11 cellular contexts compared by ENCODE assay signal in genomic region chr15:73078722-73079121, GRCh38. TPM values are rescaled to one million over a fixed set of nuclear protein-coding genes. Genes with fewer than 3 reads are reported as not detected.
A peak's percentile ranks its signal among the peaks of the same experiment; 100 is the strongest.
DNase-seq lines count a peak whose midpoint lies in the region; ATAC-seq and TF ChIP-seq lines count a peak whose summit lies in the region.
"Had no signal": no experiment of that assay in that cellular context is flagged by ENCODE, and none has a peak within 500 bp of the region (broad histone marks: within the 10 kb centered on the region; RNA-seq: fewer than 3 reads in every experiment).

No MANE protein-coding gene starts in this region.

- peak; percentile 56 for DNase-seq in ACHN
- peak; percentile 90 for DNase-seq in IMR-90
- peak in 3 of 4 donors; percentile 36 to 46 (median 44) for DNase-seq in body of pancreas
- DNase-seq in left lung, result no peak
- no peak for DNase-seq in natural killer cell
- DNase-seq in uterus, result no peak
- DNase-seq: CD8-positive, alpha-beta memory T cell; NCI-H2171 had no signal

- dilution Hi-C loops in IMR-90 (cut with HindIII; ENCODE audit: low sequenced_read_pairs, unreplicated experiment), result no loop called here

- H3K36me3 Mint-ChIP-seq in natural killer cell, result no peaks in the 10 kb centered on the region
- H3K36me3 Mint-ChIP-seq: CD8-positive, alpha-beta memory T cell had no signal

- H3K14ac ChIP-seq in IMR-90 (replicated peaks; ENCODE audit: low read depth, low read length), result no peak overlapping the region

- H2BK120ac ChIP-seq in IMR-90 (ENCODE audit: low read depth, low read length), result no peak overlapping the region

- H2BK20ac ChIP-seq in IMR-90 (ENCODE audit: low read depth, low read length), result no peak overlapping the region

- BruUV-seq in IMR-90 (replicated peaks; lab: Mats Ljungman, UMichigan), result no TSS peak

- H3K56ac ChIP-seq in IMR-90 (ENCODE audit: extremely low read depth, insufficient read depth, low read length), result no peak overlapping the region

- H3K4me3 ChIP-seq in IMR-90 (ENCODE audit: insufficient read depth, low read depth, low read length) (no peak overlapping the region), body of pancreas (no peak overlapping the region), left lung (no peak overlapping the region), uterus (no peak overlapping the region)

- no peak for TF ChIP-seq RAD21 in IMR-90 (IDR thresholded peaks at IDR 0.05; ENCODE audit: low read length)

- TF ChIP-seq CTCF in IMR-90 (conservative IDR thresholded peaks at IDR 0.05; ENCODE audit: low read depth, low read length) (no peak), body of pancreas (IDR thresholded peaks at IDR 0.05) (no peak), left lung (IDR thresholded peaks at IDR 0.05) (no peak), natural killer cell (IDR thresholded peaks at IDR 0.05) (no peak), uterus (IDR thresholded peaks at IDR 0.05) (no peak)

- no peak overlapping the region for H3K27ac ChIP-seq in IMR-90 (ENCODE audit: insufficient read depth, low read length)
- H3K27ac ChIP-seq in body of pancreas, result peak overlapping the region in 2 of 4 donors; percentile 32
- peak overlapping the region in 1 of 2 donors; percentile 14 for H3K27ac ChIP-seq in left lung
- no peak overlapping the region for H3K27ac ChIP-seq in uterus

- no peak overlapping the region for H3K4me3 Mint-ChIP-seq in natural killer cell
- H3K4me3 Mint-ChIP-seq: CD8-positive, alpha-beta memory T cell had no signal

- H3K4me1 ChIP-seq in IMR-90 (ENCODE audit: control insufficient read depth, insufficient read depth, low read length), result peaks cover 8% of the 10 kb centered on the region
- peaks cover 29% of the 10 kb centered on the region for H3K4me1 ChIP-seq in body of pancreas
- peaks cover 8 to 25% of the 10 kb centered on the region in 2 donors for H3K4me1 ChIP-seq in left lung
- H3K4me1 ChIP-seq in uterus, result peaks cover 0 to 5% of the 10 kb centered on the region in 2 donors

- CTCF ChIA-PET in IMR-90 (lab: Yijun Ruan, JAX), result interaction anchor here (1.0 kb wide), 1 partner anchor 162 kb away, joined by 4 read pairs; no protein-coding TSS in a partner anchor

- TF ChIP-seq POLR2A in IMR-90 (IDR thresholded peaks at IDR 0.05; ENCODE audit: low read depth, low read length) (no peak), body of pancreas (IDR thresholded peaks at IDR 0.05) (no peak), uterus (IDR thresholded peaks at IDR 0.05) (no peak)

- H3K9me3 Mint-ChIP-seq in natural killer cell, result no peaks in the 10 kb centered on the region
- H3K9me3 Mint-ChIP-seq: activated T-helper 2 cell treated with anti-CD3 and anti-CD28 coated beads, Interferon-gamma antibody, Interleukin-2, Interleukin-4, amounts not matched to agents 10 μg/mL and 5 μg/mL and 100 μg/mL, durations not matched to agents 14 hours and 24 hours and 36 hours; CD8-positive, alpha-beta memory T cell had no signal

- no peak overlapping the region for H2AK9ac ChIP-seq in IMR-90 (replicated peaks; ENCODE audit: low read depth, low read length, poor library complexity)

- no CpG with 5 or more reads among the region's 2 CpGs for WGBS in IMR-90 (ENCODE audit: extremely low coverage in 2 of 2, insufficient read length in 1 of 2), 2 experiments
- 42 to 53% methylated on average over 2 of the region's 2 CpGs for WGBS in body of pancreas, 2 donors

- ATAC-seq in IMR-90 (ENCODE audit: low read depth) (peak; percentile 66), body of pancreas (no peak), left lung (peak; percentile 68), HG03025 (IDR thresholded peaks at IDR 0.05; ENCODE audit: low FRiP score, unreplicated experiment) (no peak), natural killer cell (no peak), HG03571 (IDR thresholded peaks at IDR 0.05; ENCODE audit: unreplicated experiment) (no peak)

- peak overlapping the region; percentile 76 for H3K4me2 ChIP-seq in IMR-90 (ENCODE audit: low read depth, low read length)

- H4K91ac ChIP-seq in IMR-90 (ENCODE audit: insufficient read depth, low read depth, low read length), result no peak overlapping the region

- peak overlapping the region; percentile 67; the same call in 1 of the 2 replicates for H3K18ac ChIP-seq in IMR-90 (ENCODE audit: low read depth, low read length)

- H4K20me1 ChIP-seq in IMR-90 (ENCODE audit: insufficient read depth, low read length), result peaks cover 5% of the 10 kb centered on the region; the same call in 1 of the 2 replicates

- H3K27me3 ChIP-seq in IMR-90 (ENCODE audit: control insufficient read depth, insufficient read depth, low read length) (no peaks in the 10 kb centered on the region), body of pancreas (no peaks in the 10 kb centered on the region), left lung (no peaks in the 10 kb centered on the region), uterus (no peaks in the 10 kb centered on the region)

- no peaks in the 10 kb centered on the region for H3K36me3 ChIP-seq in IMR-90 (ENCODE audit: control insufficient read depth, insufficient read depth, low read length)
- no peaks in the 10 kb centered on the region for H3K36me3 ChIP-seq in body of pancreas (replicated peaks in 1 of 2; ENCODE audit: insufficient read depth in 1 of 2, low read depth in 2 of 2)
- no peaks in the 10 kb centered on the region for H3K36me3 ChIP-seq in left lung
- H3K36me3 ChIP-seq in uterus, result no peaks in the 10 kb centered on the region

- H3K9me1 ChIP-seq in IMR-90 (ENCODE audit: insufficient read depth, low read length), result peaks cover 5% of the 10 kb centered on the region; the same call in 1 of the 2 replicates

- H4K5ac ChIP-seq in IMR-90 (ENCODE audit: low read depth, low read length), result no peak overlapping the region

- POLR2A ChIA-PET in IMR-90 (lab: Charles Lee; ENCODE audit: unreplicated experiment), result interaction anchor here (0.5 kb wide), 1 partner anchor 244 kb away, joined by 15 read pairs; no protein-coding TSS in a partner anchor

- no peaks in the 10 kb centered on the region for H3K4me1 Mint-ChIP-seq in natural killer cell
- H3K4me1 Mint-ChIP-seq: CD8-positive, alpha-beta memory T cell had no signal

- in situ Hi-C loops in ACHN (cut with HindIII; ENCODE audit: low pct_ligation_motif_present, low pct_unique_long_range_greater_than_20kb, low sequenced_read_pairs) (no loop called here), IMR-90 (cut with MboI; ENCODE audit: low sequenced_read_pairs) (no loop called here)

- intact Hi-C loops in IMR-90 (cut with micrococcal nuclease), result loop anchor here (10.0 kb wide), 1 partner anchor 174 kb away; no protein-coding TSS in a partner anchor
- intact Hi-C loops in body of pancreas (cut with DNase I), result no loop called here
- intact Hi-C loops in left lung (cut with DNase I), result no loop called here
- intact Hi-C loops in natural killer cell (cut with micrococcal nuclease), result no loop called here
- intact Hi-C loops in uterus (cut with DNase I; ENCODE audit: low total_unique reads), result no loop called here

- no peak overlapping the region for H2AK5ac ChIP-seq in IMR-90 (ENCODE audit: low read depth, low read length)

- peaks cover 0 to 7% of the 10 kb centered on the region in 2 donors for H3K27me3 Mint-ChIP-seq in natural killer cell (ENCODE audit: low read depth in 2 of 2)
- H3K27me3 Mint-ChIP-seq: CD8-positive, alpha-beta memory T cell had no signal

- no peak overlapping the region for H2BK5ac ChIP-seq in IMR-90 (ENCODE audit: low read depth, low read length, poor library complexity, severe bottlenecking)

- H2BK15ac ChIP-seq in IMR-90 (ENCODE audit: low read depth, low read length), result no peak overlapping the region

- peak overlapping the region in 1 of 2 experiments; percentile 60; a peak in 1 of 4 replicates for H4K8ac ChIP-seq in IMR-90 (ENCODE audit: low read depth in 2 of 2, low read length in 2 of 2)

- peaks cover 9 to 34% of the 10 kb centered on the region in 2 experiments for H3K79me1 ChIP-seq in IMR-90 (ENCODE audit: low read depth in 1 of 2, low read length in 2 of 2)

- H3K9me3 ChIP-seq in IMR-90 (ENCODE audit: control insufficient read depth, insufficient read depth, low read length) (no peaks in the 10 kb centered on the region), body of pancreas (no peaks in the 10 kb centered on the region), left lung (no peaks in the 10 kb centered on the region), uterus (no peaks in the 10 kb centered on the region)

- no peak overlapping the region for H2AFZ ChIP-seq in IMR-90 (replicated peaks; ENCODE audit: low read length, poor library complexity)

- no peak overlapping the region for H3K23ac ChIP-seq in IMR-90 (ENCODE audit: low read depth, low read length)

- H3K9ac ChIP-seq in IMR-90 (ENCODE audit: low read depth, low read length), result no peak overlapping the region

- H3K27ac Mint-ChIP-seq in natural killer cell, result no peak overlapping the region
- H3K27ac Mint-ChIP-seq: activated T-helper 2 cell treated with anti-CD3 and anti-CD28 coated beads, Interferon-gamma antibody, Interleukin-2, Interleukin-4, amounts not matched to agents 10 μg/mL and 5 μg/mL and 100 μg/mL, durations not matched to agents 14 hours and 24 hours and 36 hours had no signal

- H3K4ac ChIP-seq in IMR-90 (ENCODE audit: low read depth, low read length), result no peak overlapping the region; the same call in 1 of the 2 replicates

TF ChIP-seq in IMR-90, 13 proteins besides CTCF, POLR2A, EP300 and RAD21 (continues in another document):
- no peak for TF ChIP-seq NFE2L2 (IDR thresholded peaks at IDR 0.05; ENCODE audit: low read depth, low read length)
- TF ChIP-seq MAZ (IDR thresholded peaks at IDR 0.05; ENCODE audit: borderline replicate concordance, low read depth, low read length), result no peak
- peak; percentile 91 for TF ChIP-seq CEBPB (IDR thresholded peaks at IDR 0.05; ENCODE audit: low read depth, low read length)
- TF ChIP-seq ELK1 (IDR thresholded peaks at IDR 0.05; ENCODE audit: borderline replicate concordance, low read depth, low read length), result no peak
- TF ChIP-seq CHD1 (IDR thresholded peaks at IDR 0.05; ENCODE audit: low read depth, low read length), result no peak

RNA-seq across cellular contexts. Expression of gene NEO1, which starts 26.5 kb away (rescaled TPM):
- 16.3 and 18.3 TPM in 2 replicates for total RNA-seq in IMR-90 (2012; rRNA removed)
- 18.5 and 19.3 TPM in 2 replicates for polyA plus RNA-seq in IMR-90 (2012; rRNA removed)
- polyA plus RNA-seq in IMR-90 (2012; cell fraction: cytosol; rRNA removed), result 6.7 and 15.3 TPM in 2 replicates
- polyA plus RNA-seq in IMR-90 (2012; cell fraction: nucleus; rRNA removed; ENCODE audit: low replicate concordance), result 14.0 and 17.8 TPM in 2 replicates
- 10 to 100 TPM; 18.2 to 29.7 TPM for total RNA-seq in body of pancreas
- 10 to 100 TPM; 30.1 to 48.4 TPM for total RNA-seq in left lung
- 10 to 100 TPM; 16.3 to 19.0 (median 17.4) TPM for total RNA-seq in natural killer cell
- total RNA-seq in uterus, result 10 to 100 TPM; 11.5 to 80.3 (median 36.1) TPM

Comparison
In these comparisons a context has a peak if more than half of its experiments do, and no peak if none do; other contexts are left out.
1. DNase-seq: peak in ACHN (single experiment), IMR-90 (single experiment) and body of pancreas (3 of 4); none in left lung (0 of 2), natural killer cell (single experiment) and uterus (0 of 2).
2. ATAC-seq: peak in IMR-90 (single experiment) and left lung (single experiment); none in body of pancreas (single experiment), HG03025 (single experiment), natural killer cell (0 of 3) and HG03571 (single experiment).